Comparison of ENCODE assay signal across 1 cellular context in the genomic region with DNA sequence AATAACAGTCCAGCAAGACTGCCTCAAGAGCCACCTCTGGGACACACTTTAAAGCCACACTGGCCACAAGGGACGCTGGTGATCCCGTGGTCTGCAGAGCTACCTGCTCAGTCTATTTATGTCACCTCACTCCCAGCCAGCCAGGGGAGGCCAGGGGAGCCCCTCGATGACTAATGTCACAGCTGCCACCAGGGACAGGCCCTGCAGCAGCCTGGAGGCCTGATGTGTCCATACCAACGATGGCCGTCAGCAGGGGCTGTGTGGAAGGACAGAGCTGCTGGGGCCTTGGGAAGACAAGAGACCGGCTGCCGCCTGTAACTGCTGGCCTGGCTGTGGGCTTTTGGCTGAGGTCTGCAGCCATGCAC.
TF ChIP-seq lines count a peak whose summit lies in the region.

No MANE protein-coding gene starts in this region.

TF ChIP-seq in HepG2, 621 proteins besides CTCF, POLR2A, EP300 and RAD21 (continued from another document and continues in another):
- TF ChIP-seq, protein P1, sequence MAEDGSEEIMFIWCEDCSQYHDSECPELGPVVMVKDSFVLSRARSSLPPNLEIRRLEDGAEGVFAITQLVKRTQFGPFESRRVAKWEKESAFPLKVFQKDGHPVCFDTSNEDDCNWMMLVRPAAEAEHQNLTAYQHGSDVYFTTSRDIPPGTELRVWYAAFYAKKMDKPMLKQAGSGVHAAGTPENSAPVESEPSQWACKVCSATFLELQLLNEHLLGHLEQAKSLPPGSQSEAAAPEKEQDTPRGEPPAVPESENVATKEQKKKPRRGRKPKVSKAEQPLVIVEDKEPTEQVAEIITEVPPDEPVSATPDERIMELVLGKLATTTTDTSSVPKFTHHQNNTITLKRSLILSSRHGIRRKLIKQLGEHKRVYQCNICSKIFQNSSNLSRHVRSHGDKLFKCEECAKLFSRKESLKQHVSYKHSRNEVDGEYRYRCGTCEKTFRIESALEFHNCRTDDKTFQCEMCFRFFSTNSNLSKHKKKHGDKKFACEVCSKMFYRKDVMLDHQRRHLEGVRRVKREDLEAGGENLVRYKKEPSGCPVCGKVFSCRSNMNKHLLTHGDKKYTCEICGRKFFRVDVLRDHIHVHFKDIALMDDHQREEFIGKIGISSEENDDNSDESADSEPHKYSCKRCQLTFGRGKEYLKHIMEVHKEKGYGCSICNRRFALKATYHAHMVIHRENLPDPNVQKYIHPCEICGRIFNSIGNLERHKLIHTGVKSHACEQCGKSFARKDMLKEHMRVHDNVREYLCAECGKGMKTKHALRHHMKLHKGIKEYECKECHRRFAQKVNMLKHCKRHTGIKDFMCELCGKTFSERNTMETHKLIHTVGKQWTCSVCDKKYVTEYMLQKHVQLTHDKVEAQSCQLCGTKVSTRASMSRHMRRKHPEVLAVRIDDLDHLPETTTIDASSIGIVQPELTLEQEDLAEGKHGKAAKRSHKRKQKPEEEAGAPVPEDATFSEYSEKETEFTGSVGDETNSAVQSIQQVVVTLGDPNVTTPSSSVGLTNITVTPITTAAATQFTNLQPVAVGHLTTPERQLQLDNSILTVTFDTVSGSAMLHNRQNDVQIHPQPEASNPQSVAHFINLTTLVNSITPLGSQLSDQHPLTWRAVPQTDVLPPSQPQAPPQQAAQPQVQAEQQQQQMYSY (CRISPR knock-in tag; IDR thresholded peaks at IDR 0.05), result no peak
- TF ChIP-seq SNAI1 (CRISPR knock-in tag; IDR thresholded peaks at IDR 0.05; ENCODE audit: borderline replicate concordance) (no peak), SMC3 (IDR thresholded peaks at IDR 0.05; ENCODE audit: low read length) (peak; percentile 68), TEAD3 (CRISPR knock-in tag; optimal IDR thresholded peaks at IDR 0.05; ENCODE audit: borderline replicate concordance) (peak; percentile 14), GABPA (IDR thresholded peaks at IDR 0.05; ENCODE audit: low read depth, low read length) (no peak), GABPA (CRISPR knock-in tag; IDR thresholded peaks at IDR 0.05; ENCODE audit: low read depth) (no peak), NFYC (CRISPR knock-in tag; IDR thresholded peaks at IDR 0.05) (no peak), XRCC5 (optimal IDR thresholded peaks at IDR 0.05; ENCODE audit: low read length) (peak; percentile 78), KDM2A (CRISPR knock-in tag; IDR thresholded peaks at IDR 0.05; ENCODE audit: borderline replicate concordance, low read depth) (peak; percentile 16; the same call in 1 of the 2 replicates), MAZ (IDR thresholded peaks at IDR 0.05; ENCODE audit: borderline replicate concordance, low read depth, low read length) (no peak), MAZ (CRISPR knock-in tag; IDR thresholded peaks at IDR 0.05; ENCODE audit: low read depth) (0 out of 2 replicates have a peak, but pooled peaks have one; percentile 14), RBM39 (IDR thresholded peaks at IDR 0.05; ENCODE audit: low read depth, low read length, poor library complexity, severe bottlenecking) (no peak), GATAD2A (CRISPR knock-in tag; IDR thresholded peaks at IDR 0.05) (peak; percentile 65), ZBTB3 (CRISPR knock-in tag; IDR thresholded peaks at IDR 0.05; ENCODE audit: borderline replicate concordance, low read depth) (no peak), FOXK2 (IDR thresholded peaks at IDR 0.05) (no peak), MAFG (CRISPR knock-in tag; IDR thresholded peaks at IDR 0.05) (no peak), ZNF883 (CRISPR knock-in tag; IDR thresholded peaks at IDR 0.05; ENCODE audit: not compliant biosample characterization) (no peak), ZNF776 (CRISPR knock-in tag; IDR thresholded peaks at IDR 0.05) (no peak), ZXDC (CRISPR knock-in tag; IDR thresholded peaks at IDR 0.05) (no peak), DDIT3 (CRISPR knock-in tag; IDR thresholded peaks at IDR 0.05) (no peak), ZNF552 (CRISPR knock-in tag; IDR thresholded peaks at IDR 0.05; ENCODE audit: borderline replicate concordance) (no peak), ZFP91 (CRISPR knock-in tag; IDR thresholded peaks at IDR 0.05; ENCODE audit: borderline replicate concordance) (peak; percentile 61; the same call in 1 of the 2 replicates), MIXL1 (CRISPR knock-in tag; IDR thresholded peaks at IDR 0.05) (0 out of 2 replicates have a peak, but pooled peaks have one; percentile 20), ZNF563 (CRISPR knock-in tag; IDR thresholded peaks at IDR 0.05) (no peak), ZSCAN21 (CRISPR knock-in tag; IDR thresholded peaks at IDR 0.05; ENCODE audit: borderline replicate concordance) (peak; percentile 29; the same call in 1 of the 2 replicates), REPIN1 (CRISPR knock-in tag; IDR thresholded peaks at IDR 0.05; ENCODE audit: borderline replicate concordance, low read depth) (no peak), MXI1 (IDR thresholded peaks at IDR 0.05; ENCODE audit: borderline replicate concordance, low read depth, low read length) (peak; percentile 32; the same call in 1 of the 3 replicates), DRAP1 (CRISPR knock-in tag; IDR thresholded peaks at IDR 0.05) (0 out of 2 replicates have a peak, but pooled peaks have one; percentile 20), NFIB (CRISPR knock-in tag; IDR thresholded peaks at IDR 0.05; ENCODE audit: borderline replicate concordance) (no peak), HES4 (CRISPR knock-in tag; IDR thresholded peaks at IDR 0.05; ENCODE audit: borderline replicate concordance) (peak; percentile 56; the same call in 1 of the 2 replicates), ZNF75D (CRISPR knock-in tag; IDR thresholded peaks at IDR 0.05; ENCODE audit: borderline replicate concordance) (no peak), STAG1 (CRISPR knock-in tag; IDR thresholded peaks at IDR 0.05) (peak; percentile 78), JUND (CRISPR knock-in tag; IDR thresholded peaks at IDR 0.05) (peak; percentile 61; the same call in 1 of the 2 replicates)
- TF ChIP-seq, protein P2, sequence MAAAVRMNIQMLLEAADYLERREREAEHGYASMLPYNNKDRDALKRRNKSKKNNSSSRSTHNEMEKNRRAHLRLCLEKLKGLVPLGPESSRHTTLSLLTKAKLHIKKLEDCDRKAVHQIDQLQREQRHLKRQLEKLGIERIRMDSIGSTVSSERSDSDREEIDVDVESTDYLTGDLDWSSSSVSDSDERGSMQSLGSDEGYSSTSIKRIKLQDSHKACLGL (CRISPR knock-in tag; IDR thresholded peaks at IDR 0.05), result 0 out of 2 replicates have a peak, but pooled peaks have one; percentile 46
- TF ChIP-seq, protein P3, sequence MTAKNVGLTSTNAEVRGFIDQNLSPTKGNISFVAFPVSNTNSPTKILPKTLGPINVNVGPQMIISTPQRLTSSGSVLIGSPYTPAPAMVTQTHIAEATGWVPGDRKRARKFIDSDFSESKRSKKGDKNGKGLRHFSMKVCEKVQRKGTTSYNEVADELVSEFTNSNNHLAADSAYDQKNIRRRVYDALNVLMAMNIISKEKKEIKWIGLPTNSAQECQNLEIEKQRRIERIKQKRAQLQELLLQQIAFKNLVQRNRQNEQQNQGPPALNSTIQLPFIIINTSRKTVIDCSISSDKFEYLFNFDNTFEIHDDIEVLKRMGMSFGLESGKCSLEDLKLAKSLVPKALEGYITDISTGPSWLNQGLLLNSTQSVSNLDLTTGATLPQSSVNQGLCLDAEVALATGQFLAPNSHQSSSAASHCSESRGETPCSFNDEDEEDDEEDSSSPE (CRISPR knock-in tag; IDR thresholded peaks at IDR 0.05), result no peak
- TF ChIP-seq, protein P4, sequence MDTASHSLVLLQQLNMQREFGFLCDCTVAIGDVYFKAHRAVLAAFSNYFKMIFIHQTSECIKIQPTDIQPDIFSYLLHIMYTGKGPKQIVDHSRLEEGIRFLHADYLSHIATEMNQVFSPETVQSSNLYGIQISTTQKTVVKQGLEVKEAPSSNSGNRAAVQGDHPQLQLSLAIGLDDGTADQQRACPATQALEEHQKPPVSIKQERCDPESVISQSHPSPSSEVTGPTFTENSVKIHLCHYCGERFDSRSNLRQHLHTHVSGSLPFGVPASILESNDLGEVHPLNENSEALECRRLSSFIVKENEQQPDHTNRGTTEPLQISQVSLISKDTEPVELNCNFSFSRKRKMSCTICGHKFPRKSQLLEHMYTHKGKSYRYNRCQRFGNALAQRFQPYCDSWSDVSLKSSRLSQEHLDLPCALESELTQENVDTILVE (CRISPR knock-in tag; IDR thresholded peaks at IDR 0.05), result no peak
- TF ChIP-seq, protein P5, sequence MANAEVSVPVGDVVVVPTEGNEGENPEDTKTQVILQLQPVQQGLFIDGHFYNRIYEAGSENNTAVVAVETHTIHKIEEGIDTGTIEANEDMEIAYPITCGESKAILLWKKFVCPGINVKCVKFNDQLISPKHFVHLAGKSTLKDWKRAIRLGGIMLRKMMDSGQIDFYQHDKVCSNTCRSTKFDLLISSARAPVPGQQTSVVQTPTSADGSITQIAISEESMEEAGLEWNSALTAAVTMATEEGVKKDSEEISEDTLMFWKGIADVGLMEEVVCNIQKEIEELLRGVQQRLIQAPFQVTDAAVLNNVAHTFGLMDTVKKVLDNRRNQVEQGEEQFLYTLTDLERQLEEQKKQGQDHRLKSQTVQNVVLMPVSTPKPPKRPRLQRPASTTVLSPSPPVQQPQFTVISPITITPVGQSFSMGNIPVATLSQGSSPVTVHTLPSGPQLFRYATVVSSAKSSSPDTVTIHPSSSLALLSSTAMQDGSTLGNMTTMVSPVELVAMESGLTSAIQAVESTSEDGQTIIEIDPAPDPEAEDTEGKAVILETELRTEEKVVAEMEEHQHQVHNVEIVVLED (CRISPR knock-in tag; IDR thresholded peaks at IDR 0.05; ENCODE audit: borderline replicate concordance), result no peak
- TF ChIP-seq, protein P6, sequence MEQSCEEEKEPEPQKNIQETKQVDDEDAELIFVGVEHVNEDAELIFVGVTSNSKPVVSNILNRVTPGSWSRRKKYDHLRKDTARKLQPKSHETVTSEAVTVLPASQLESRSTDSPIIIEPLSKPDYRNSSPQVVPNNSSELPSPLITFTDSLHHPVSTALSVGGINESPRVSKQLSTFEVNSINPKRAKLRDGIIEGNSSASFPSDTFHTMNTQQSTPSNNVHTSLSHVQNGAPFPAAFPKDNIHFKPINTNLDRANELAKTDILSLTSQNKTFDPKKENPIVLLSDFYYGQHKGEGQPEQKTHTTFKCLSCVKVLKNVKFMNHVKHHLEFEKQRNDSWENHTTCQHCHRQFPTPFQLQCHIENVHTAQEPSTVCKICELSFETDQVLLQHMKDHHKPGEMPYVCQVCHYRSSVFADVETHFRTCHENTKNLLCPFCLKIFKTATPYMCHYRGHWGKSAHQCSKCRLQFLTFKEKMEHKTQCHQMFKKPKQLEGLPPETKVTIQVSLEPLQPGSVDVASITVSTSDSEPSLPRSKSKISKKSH (CRISPR knock-in tag; IDR thresholded peaks at IDR 0.05; ENCODE audit: borderline replicate concordance), result no peak
- TF ChIP-seq, protein P7, sequence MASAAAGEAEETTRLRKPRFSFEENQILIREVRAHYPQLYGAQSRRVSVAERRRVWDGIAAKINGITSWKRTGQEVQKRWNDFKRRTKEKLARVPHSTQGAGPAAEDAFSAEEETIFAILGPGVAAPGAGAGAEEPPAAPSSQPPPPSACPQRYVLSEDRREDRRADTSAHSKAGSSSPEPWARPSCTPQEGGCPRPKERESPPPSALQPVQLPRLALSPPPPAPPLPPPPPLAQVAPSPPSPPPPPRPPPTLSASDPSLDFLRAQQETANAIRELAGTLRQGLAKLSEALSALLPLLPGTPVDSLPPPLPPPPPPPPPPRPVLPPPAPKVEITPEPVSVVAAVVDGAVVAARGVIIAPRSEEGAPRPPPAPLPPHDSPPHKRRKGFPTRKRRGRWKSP (CRISPR knock-in tag; IDR thresholded peaks at IDR 0.05), result no peak
- TF ChIP-seq, protein P8, sequence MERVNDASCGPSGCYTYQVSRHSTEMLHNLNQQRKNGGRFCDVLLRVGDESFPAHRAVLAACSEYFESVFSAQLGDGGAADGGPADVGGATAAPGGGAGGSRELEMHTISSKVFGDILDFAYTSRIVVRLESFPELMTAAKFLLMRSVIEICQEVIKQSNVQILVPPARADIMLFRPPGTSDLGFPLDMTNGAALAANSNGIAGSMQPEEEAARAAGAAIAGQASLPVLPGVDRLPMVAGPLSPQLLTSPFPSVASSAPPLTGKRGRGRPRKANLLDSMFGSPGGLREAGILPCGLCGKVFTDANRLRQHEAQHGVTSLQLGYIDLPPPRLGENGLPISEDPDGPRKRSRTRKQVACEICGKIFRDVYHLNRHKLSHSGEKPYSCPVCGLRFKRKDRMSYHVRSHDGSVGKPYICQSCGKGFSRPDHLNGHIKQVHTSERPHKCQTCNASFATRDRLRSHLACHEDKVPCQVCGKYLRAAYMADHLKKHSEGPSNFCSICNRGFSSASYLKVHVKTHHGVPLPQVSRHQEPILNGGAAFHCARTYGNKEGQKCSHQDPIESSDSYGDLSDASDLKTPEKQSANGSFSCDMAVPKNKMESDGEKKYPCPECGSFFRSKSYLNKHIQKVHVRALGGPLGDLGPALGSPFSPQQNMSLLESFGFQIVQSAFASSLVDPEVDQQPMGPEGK (CRISPR knock-in tag; IDR thresholded peaks at IDR 0.05), result peak; percentile 46; the same call in 1 of the 2 replicates
